In genomic region chr12:14953752-14954151, GRCh38 we compare ENCODE assay signal across 13 cellular contexts. TPM values are rescaled to one million over a fixed set of nuclear protein-coding genes. Genes with fewer than 3 reads are reported as not detected.
A peak's percentile ranks its signal among the peaks of the same experiment; 100 is the strongest.
DNase-seq lines count a peak whose midpoint lies in the region; ATAC-seq, FAIRE-seq and TF ChIP-seq lines count a peak whose summit lies in the region.
"Had no signal": no experiment of that assay in that cellular context is flagged by ENCODE, and none has a peak within 500 bp of the region (broad histone marks: within the 10 kb centered on the region; RNA-seq: fewer than 3 reads in every experiment).

No MANE protein-coding gene starts in this region.

- no peaks in the 10 kb centered on the region for H3K27me3 ChIP-seq in SK-N-SH (ENCODE audit: insufficient read depth)
- no peaks in the 10 kb centered on the region for H3K27me3 ChIP-seq in K562 (ENCODE audit: control insufficient read depth in 2 of 2, insufficient read depth in 2 of 2, low read length in 2 of 2)
- no peaks in the 10 kb centered on the region for H3K27me3 ChIP-seq in gastrocnemius medialis

- in situ Hi-C loops in K562 (cut with MboI) (loop anchor here (25.0 kb wide), 1 partner anchor 741 kb away; no protein-coding TSS in a partner anchor), gastrocnemius medialis (cut with MboI; ENCODE audit: low sequenced_read_pairs in 4 of 4) (no loop called here)

- no peaks in the 10 kb centered on the region for H4K20me1 ChIP-seq in SK-N-SH (ENCODE audit: insufficient read depth)
- no peaks in the 10 kb centered on the region for H4K20me1 ChIP-seq in K562 (replicated peaks; ENCODE audit: control insufficient read depth, insufficient read depth, low read length)

- POLR2A ChIA-PET in SK-N-SH (lab: Yijun Ruan, JAX): no interaction called here
- POLR2A ChIA-PET in K562 (lab: Yijun Ruan, JAX): no interaction called here

- peaks cover 33% of the 10 kb centered on the region for H3F3A ChIP-seq in SK-N-SH (replicated peaks; ENCODE audit: insufficient read depth)

- H3K4me3 Mint-ChIP-seq in IgD-negative memory B cell: peak overlapping the region; percentile 70 to 85 (median 79)

- intact Hi-C loops in K562 (cut with micrococcal nuclease) (no loop called here), gastrocnemius medialis (cut with DNase I; ENCODE audit: low total_unique reads) (loop anchor here (5.0 kb wide), 1 partner anchor 51 kb away; no protein-coding TSS in a partner anchor)

- CTCF ChIA-PET in SK-N-SH (lab: Yijun Ruan, JAX) (interaction anchor here (0.6 to 1.0 kb wide), 2 partner anchors 51 to 1740 kb away, joined by 3 read pairs; no protein-coding TSS in a partner anchor), K562 (lab: Yijun Ruan, JAX; ENCODE audit: low intra/inter-chr PET ratio) (no interaction called here)

- TF ChIP-seq EP300 in SK-N-SH (IDR thresholded peaks at IDR 0.05; ENCODE audit: borderline replicate concordance in 1 of 2, low read depth in 1 of 2, low read length in 1 of 2): no peak
- TF ChIP-seq EP300 in K562 (IDR thresholded peaks at IDR 0.05; ENCODE audit: low read length): no peak

- peaks cover 47 to 85% (median 63%) of the 10 kb centered on the region in 3 donors for H3K4me1 Mint-ChIP-seq in IgD-negative memory B cell

- ATAC-seq in SK-N-SH treated with all-trans-retinoic acid at 6 μM for 48 hours (no peak), K562 (no peak), gastrocnemius medialis (no peak), GM19328 (IDR thresholded peaks at IDR 0.05; ENCODE audit: unreplicated experiment) (no peak)

- 41% methylated on average over 1 of the region's 1 CpG for WGBS in SK-N-SH (ENCODE audit: low lambda C conversion rate)
- 0% methylated on average over 1 of the region's 1 CpG for WGBS in K562 (ENCODE audit: insufficient coverage, low coverage, missing lambda C conversion rate)

- H3K9me3 Mint-ChIP-seq in IgD-negative memory B cell: no peaks in the 10 kb centered on the region

- DNase-seq in SK-N-SH: no peak
- DNase-seq in K562 (ENCODE audit: extremely low read depth in 1 of 4, low spot score in 3 of 4): no peak
- DNase-seq in gastrocnemius medialis: no peak
- no peak for DNase-seq in NOMO-1 treated with dmso at 0.1 percent for 144 hours (lab: John Stamatoyannopoulos, UW; ENCODE audit: unreplicated experiment)
- no peak for DNase-seq in NCI-H187 treated with DMSO at 0.1 percent for 48 hours (lab: John Stamatoyannopoulos, UW)
- DNase-seq: NCI-H1048, NCI-H524 treated with DMSO at 0.1 percent for 48 hours had no signal

- BruUV-seq in K562 (replicated peaks; lab: Mats Ljungman, UMichigan): no TSS peak

- peaks cover 7 to 67% of the 10 kb centered on the region in 2 experiments for H3K4me1 ChIP-seq in SK-N-SH (ENCODE audit: control insufficient read depth in 1 of 2, insufficient read depth in 2 of 2, low read depth in 1 of 2, low read length in 1 of 2)
- H3K4me1 ChIP-seq in K562 (replicated peaks in 1 of 2; ENCODE audit: control insufficient read depth in 2 of 2, insufficient read depth in 2 of 2, low read length in 2 of 2): no peaks in the 10 kb centered on the region; a peak in 2 of 5 replicates
- H3K4me1 ChIP-seq in gastrocnemius medialis: peaks cover 7 to 18% of the 10 kb centered on the region in 2 donors

- H3K9me3 ChIP-seq in SK-N-SH: no peaks in the 10 kb centered on the region
- no peaks in the 10 kb centered on the region for H3K9me3 ChIP-seq in K562 (replicated peaks; ENCODE audit: control insufficient read depth, insufficient read depth, low read depth, low read length)
- H3K9me3 ChIP-seq in gastrocnemius medialis: no peaks in the 10 kb centered on the region

- H3K36me3 ChIP-seq in SK-N-SH (replicated peaks in 1 of 2; ENCODE audit: control insufficient read depth in 1 of 2, insufficient read depth in 2 of 2, low read length in 1 of 2): peaks cover 3 to 16% of the 10 kb centered on the region in 2 experiments
- H3K36me3 ChIP-seq in K562 (ENCODE audit: control insufficient read depth, insufficient read depth, low read length): peaks cover 14% of the 10 kb centered on the region; the same call in 1 of the 3 replicates
- no peaks in the 10 kb centered on the region for H3K36me3 ChIP-seq in gastrocnemius medialis

- no peaks in the 10 kb centered on the region for H3K9me2 ChIP-seq in SK-N-SH

- FAIRE-seq in K562 (lab: Jason Lieb, UNC): no peak

- H3K4me2 ChIP-seq in SK-N-SH (0 out of 2 replicates have a peak overlapping the region, but pooled peaks have one; percentile 59), K562 (ENCODE audit: insufficient read depth, low read length) (no peak overlapping the region)

- H3K79me2 ChIP-seq in SK-N-SH (ENCODE audit: insufficient read depth) (peaks cover 89% of the 10 kb centered on the region), K562 (ENCODE audit: control insufficient read depth, insufficient read depth, low read length) (no peaks in the 10 kb centered on the region)

- peaks cover 10% of the 10 kb centered on the region for H3K36me3 Mint-ChIP-seq in IgD-negative memory B cell

- peak overlapping the region; percentile 64; the same call in 1 of the 2 replicates for H3K9ac ChIP-seq in SK-N-SH
- no peak overlapping the region for H3K9ac ChIP-seq in K562 (ENCODE audit: insufficient read depth in 1 of 2, low read depth in 2 of 2, low read length in 2 of 2)

- H3K27ac ChIP-seq in SK-N-SH (ENCODE audit: low read depth in 2 of 2, low read length in 1 of 2) (peak overlapping the region in 1 of 2 experiments; percentile 99; a peak in 2 of 4 replicates), K562 (ENCODE audit: extremely low read depth, low read depth, low read length) (no peak overlapping the region), gastrocnemius medialis (peak overlapping the region; percentile 59 to 72 (median 68))
- H3K27ac ChIP-seq: 22Rv1 had no signal

- TF ChIP-seq RAD21 in SK-N-SH (IDR thresholded peaks at IDR 0.05; ENCODE audit: low read length): no peak
- TF ChIP-seq RAD21 in K562 (CRISPR knock-in tag; conservative IDR thresholded peaks at IDR 0.05 in 1 of 2, IDR thresholded peaks at IDR 0.05 in 1 of 2): no peak

- H3K4me3 ChIP-seq in SK-N-SH (ENCODE audit: low read depth in 2 of 2, low read length in 1 of 2) (no peak overlapping the region), K562 (no peak overlapping the region), gastrocnemius medialis (no peak overlapping the region)

- TF ChIP-seq POLR2A in K562 (conservative IDR thresholded peaks at IDR 0.05): no peak
- no peak for TF ChIP-seq POLR2A in gastrocnemius medialis (IDR thresholded peaks at IDR 0.05)

- TF ChIP-seq CTCF in SK-N-SH (IDR thresholded peaks at IDR 0.05): no peak
- no peak for TF ChIP-seq CTCF in K562 (IDR thresholded peaks at IDR 0.05 in 2 of 3, conservative IDR thresholded peaks at IDR 0.05 in 1 of 3; ENCODE audit: insufficient read depth in 2 of 3, low read depth in 1 of 3, low read length in 3 of 3)
- TF ChIP-seq CTCF in gastrocnemius medialis (IDR thresholded peaks at IDR 0.05 in 4 of 5, conservative IDR thresholded peaks at IDR 0.05 in 1 of 5): no peak

- no peaks in the 10 kb centered on the region for H3K27me3 Mint-ChIP-seq in IgD-negative memory B cell

- no peaks in the 10 kb centered on the region for H3K9me1 ChIP-seq in K562 (ENCODE audit: control insufficient read depth, insufficient read depth, low read length)

- H3K27ac Mint-ChIP-seq in IgD-negative memory B cell: peak overlapping the region; percentile 84 to 99 (median 90)

- H2AFZ ChIP-seq in SK-N-SH (ENCODE audit: low read depth) (no peak overlapping the region), K562 (ENCODE audit: low read depth, low read length) (no peak overlapping the region)

RNA-seq across cellular contexts. Expression of gene ARHGDIB, which starts 7.6 kb away (rescaled TPM):
- polyA plus RNA-seq in SK-N-SH (2012; rRNA removed) (362 and 393 TPM in 2 replicates), IgD-negative memory B cell (2,289 TPM), K562 (2011; rRNA removed) (9.5 and 21.9 TPM in 2 replicates), K562 (2014; fragmentation: Illumina TruSeq; extraction: Trizol) (114 and 145 TPM in 2 replicates), K562 (2014; fragmentation: Nextera tagmentation; extraction: Ambion mirVana) (100 to 1,000 TPM; 171 to 204 TPM), K562 (2014; rRNA removed) (90.4 and 116 TPM in 2 replicates)
- polyA plus RNA-seq in SK-N-SH (2012; cell fraction: cytosol; rRNA removed): 353 and 368 TPM in 2 replicates
- polyA plus RNA-seq in SK-N-SH (2012; cell fraction: nucleus; rRNA removed): 212 and 243 TPM in 2 replicates
- total RNA-seq in K562 (2011; cell fraction: chromatin; rRNA removed; ENCODE audit: low replicate concordance): 0.39 TPM in 1 of 2 replicates, not detected in the other
- 0.53 TPM in 1 of 2 replicates, not detected in the other for total RNA-seq in K562 (2011; cell fraction: nucleolus; rRNA removed)
- 0.76 and 0.81 TPM in 2 replicates for total RNA-seq in K562 (2011; cell fraction: nucleoplasm; rRNA removed)
- total RNA-seq in K562 (2014; rRNA removed) (63.2 and 100 TPM in 2 replicates), K562 (2014; rRNA removed; fragmentation: Illumina TruSeq; extraction: Trizol) (67.3 and 68.7 TPM in 2 replicates), K562 (2015; rRNA removed; fragmentation: Illumina TruSeq; extraction: Trizol) (145 and 151 TPM in 2 replicates), K562 (2021) (51.1 and 55.8 TPM in 2 replicates), gastrocnemius medialis (10 to 100 TPM; 20.6 to 88.6 (median 44.0) TPM)
- polyA plus RNA-seq in K562 (2011; cell fraction: cytosol; rRNA removed): 11.3 and 35.3 TPM in 2 replicates
- 2.8 and 7.8 TPM in 2 replicates for polyA plus RNA-seq in K562 (2011; cell fraction: nucleus; rRNA removed)
- 132 and 187 TPM in 2 replicates for polyA plus RNA-seq in K562 (2012)
- 12.7 and 19.3 TPM in 2 replicates for polyA minus RNA-seq in K562 (2011; rRNA and poly(A)+ RNA removed)
- 3.9 and 4.3 TPM in 2 replicates for polyA minus RNA-seq in K562 (2011; cell fraction: cytosol; rRNA and poly(A)+ RNA removed)
- 0.27 and 4.2 TPM in 2 replicates for polyA minus RNA-seq in K562 (2011; cell fraction: nucleus; rRNA and poly(A)+ RNA removed)

RNA-seq across cellular contexts. Expression of gene ERP27, which starts 15.4 kb away (rescaled TPM):
- polyA plus RNA-seq in SK-N-SH (2012; rRNA removed) (0.64 and 1.1 TPM in 2 replicates), IgD-negative memory B cell (1.9 TPM), K562 (2011; rRNA removed) (not detected in 2 replicates), K562 (2014; fragmentation: Illumina TruSeq; extraction: Trizol) (0.08 TPM in 1 of 2 replicates, not detected in the other), K562 (2014; fragmentation: Nextera tagmentation; extraction: Ambion mirVana) (not detected), K562 (2014; rRNA removed) (not detected in 2 replicates)
- 1.2 and 1.7 TPM in 2 replicates for polyA plus RNA-seq in SK-N-SH (2012; cell fraction: cytosol; rRNA removed)
- 0.22 and 0.58 TPM in 2 replicates for polyA plus RNA-seq in SK-N-SH (2012; cell fraction: nucleus; rRNA removed)
- total RNA-seq in K562 (2011; cell fraction: chromatin; rRNA removed; ENCODE audit: low replicate concordance): not detected in 2 replicates
- total RNA-seq in K562 (2011; cell fraction: nucleolus; rRNA removed): not detected in 2 replicates
- not detected in 2 replicates for total RNA-seq in K562 (2011; cell fraction: nucleoplasm; rRNA removed)
- total RNA-seq in K562 (2014; rRNA removed) (0.27 TPM in 1 of 2 replicates, not detected in the other), K562 (2014; rRNA removed; fragmentation: Illumina TruSeq; extraction: Trizol) (0.07 TPM in 1 of 2 replicates, not detected in the other), K562 (2015; rRNA removed; fragmentation: Illumina TruSeq; extraction: Trizol) (0.11 TPM in 1 of 2 replicates, not detected in the other), K562 (2021) (0.13 TPM in 1 of 2 replicates, not detected in the other), gastrocnemius medialis (under 1 TPM in 1 of 4 donors, not detected in 3; 0.42 TPM)
- not detected in 2 replicates for polyA plus RNA-seq in K562 (2011; cell fraction: cytosol; rRNA removed)
- polyA plus RNA-seq in K562 (2011; cell fraction: nucleus; rRNA removed): not detected in 2 replicates
- 0.05 TPM in 1 of 2 replicates, not detected in the other for polyA plus RNA-seq in K562 (2012)
- not detected in 2 replicates for polyA minus RNA-seq in K562 (2011; rRNA and poly(A)+ RNA removed)
- not detected in 2 replicates for polyA minus RNA-seq in K562 (2011; cell fraction: cytosol; rRNA and poly(A)+ RNA removed)
- polyA minus RNA-seq in K562 (2011; cell fraction: nucleus; rRNA and poly(A)+ RNA removed): not detected in 2 replicates

RNA-seq across cellular contexts. Expression of gene PDE6H, which starts 19.1 kb away (rescaled TPM):
- polyA plus RNA-seq in SK-N-SH (2012; rRNA removed): not detected in 2 replicates
- not detected in 2 replicates for polyA plus RNA-seq in SK-N-SH (2012; cell fraction: cytosol; rRNA removed)
- 0.10 TPM in 1 of 2 replicates, not detected in the other for polyA plus RNA-seq in SK-N-SH (2012; cell fraction: nucleus; rRNA removed)
- polyA plus RNA-seq in IgD-negative memory B cell: not detected
- total RNA-seq in K562 (2011; cell fraction: chromatin; rRNA removed; ENCODE audit: low replicate concordance): not detected in 2 replicates
- total RNA-seq in K562 (2011; cell fraction: nucleolus; rRNA removed): not detected in 2 replicates
- not detected in 2 replicates for total RNA-seq in K562 (2011; cell fraction: nucleoplasm; rRNA removed)
- total RNA-seq in K562 (2014; rRNA removed): not detected in 2 replicates
- not detected in 2 replicates for total RNA-seq in K562 (2014; rRNA removed; fragmentation: Illumina TruSeq; extraction: Trizol)
- total RNA-seq in K562 (2015; rRNA removed; fragmentation: Illumina TruSeq; extraction: Trizol): not detected in 2 replicates
- not detected in 2 replicates for total RNA-seq in K562 (2021)
- polyA plus RNA-seq in K562 (2011; rRNA removed): not detected in 2 replicates
- polyA plus RNA-seq in K562 (2011; cell fraction: cytosol; rRNA removed): not detected in 2 replicates
- 0.22 TPM in 1 of 2 replicates, not detected in the other for polyA plus RNA-seq in K562 (2011; cell fraction: nucleus; rRNA removed)
- not detected in 2 replicates for polyA plus RNA-seq in K562 (2012)
- not detected in 2 replicates for polyA plus RNA-seq in K562 (2014; fragmentation: Illumina TruSeq; extraction: Trizol)
- under 1 TPM in 1 of 2 experiments, not detected in 1; 0.15 TPM for polyA plus RNA-seq in K562 (2014; fragmentation: Nextera tagmentation; extraction: Ambion mirVana)
- not detected in 2 replicates for polyA plus RNA-seq in K562 (2014; rRNA removed)
- not detected in 2 replicates for polyA minus RNA-seq in K562 (2011; rRNA and poly(A)+ RNA removed)
- polyA minus RNA-seq in K562 (2011; cell fraction: cytosol; rRNA and poly(A)+ RNA removed): not detected in 2 replicates
- not detected in 2 replicates for polyA minus RNA-seq in K562 (2011; cell fraction: nucleus; rRNA and poly(A)+ RNA removed)
- total RNA-seq in gastrocnemius medialis: not detected
- total RNA-seq: epithelial cell of proximal tubule, SK-MEL-5 had no signal
